Comparison of ENCODE assay signal across 7 cellular contexts in genomic region chrX:14717949-14718348, GRCh38.
"Had no signal": no experiment of that assay in that cellular context is flagged by ENCODE, and none has a peak within 500 bp of the region (broad histone marks: within the 10 kb centered on the region; RNA-seq: fewer than 3 reads in every experiment).

No MANE protein-coding gene starts in this region.

- H3K4me3 ChIP-seq: K562 had no signal

- H3K4me3 Mint-ChIP-seq: IgD-negative memory B cell had no signal

- H3K36me3 Mint-ChIP-seq: IgD-negative memory B cell had no signal

- H3K9me3 Mint-ChIP-seq: IgD-negative memory B cell had no signal

- H3K27me3 Mint-ChIP-seq: IgD-negative memory B cell had no signal

- H3K27ac ChIP-seq: HL-60 had no signal

- H3K4me1 Mint-ChIP-seq: IgD-negative memory B cell had no signal

- DNase-seq: KBM-7, KG1 had no signal

- FAIRE-seq: HepG2, HTR-8/SVneo, K562 had no signal

- ATAC-seq: HepG2, K562 had no signal

- H3K27ac Mint-ChIP-seq: IgD-negative memory B cell had no signal
